27 cellular contexts compared by ENCODE assay signal in genomic region chr19:2417881-2418406, GRCh38. TPM values are rescaled to one million over a fixed set of nuclear protein-coding genes. Genes with fewer than 3 reads are reported as not detected.
"Had no signal": no experiment of that assay in that cellular context is flagged by ENCODE, and none has a peak within 500 bp of the region (broad histone marks: within the 10 kb centered on the region; RNA-seq: fewer than 3 reads in every experiment).

No MANE protein-coding gene starts in this region.

- H3K4me3 ChIP-seq: colonic mucosa, heart left ventricle, lung, prostate gland, spleen, tibial artery had no signal

- H3K4me1 ChIP-seq: colonic mucosa, parathyroid adenoma, prostate gland, tibial artery had no signal

- H3K27ac Mint-ChIP-seq: endodermal cell; natural killer cell treated with Interleukin-12 subunit alpha and Interleukin-12 subunit beta and Interleukin-15 and Interleukin-18, amount 100 ng/mL, for 72 hours; stimulated activated memory B cell treated with anti-CD40 and anti-IgM and Interleukin-4, amounts not matched to agents 10 μg/mL and 1 μg/mL and 100 μg/mL, for 72 hours; stimulated activated naive CD8-positive, alpha-beta T cell treated with anti-CD3 and anti-CD28 coated beads, Interleukin-15, Interleukin-2, amounts not matched to agents 100 ng/mL and 50 ng/mL, for 24 hours had no signal

- H3K36me3 Mint-ChIP-seq: natural killer cell treated with Interleukin-12 subunit alpha and Interleukin-12 subunit beta and Interleukin-15 and Interleukin-18, amount 100 ng/mL, for 72 hours had no signal

- ATAC-seq: heart left ventricle; left colon; natural killer cell treated with Interleukin-12 subunit alpha and Interleukin-12 subunit beta and Interleukin-15 and Interleukin-18, amount 100 ng/mL, for 72 hours had no signal

- H2AFZ ChIP-seq: parathyroid adenoma had no signal

- DNase-seq: colonic mucosa; effector CD4-positive, alpha-beta T cell; endodermal cell; foreskin melanocyte; heart left ventricle; hippocampal formation; left colon; left ventricle myocardium superior; mesenchymal stem cell; midbrain; occipital lobe; spleen; stimulated activated CD4-positive, alpha-beta T cell treated with anti-CD3 and anti-CD28 coated beads, Interleukin-15, amount 100 ng/mL, for 24 hours; stimulated activated CD4-positive, alpha-beta T cell treated with anti-CD3 and anti-CD28 coated beads, Interleukin-1b, Interleukin-23, amount 100 ng/mL, for 48 hours; stimulated activated CD4-positive, alpha-beta T cell treated with anti-CD3 and anti-CD28 coated beads, Interleukin-4, amount 100 ng/mL, for 24 hours; tibial artery had no signal

- H3K27me3 ChIP-seq: colonic mucosa, heart left ventricle, spleen, tibial artery had no signal

- H3K4me3 Mint-ChIP-seq: endodermal cell; natural killer cell treated with Interleukin-12 subunit alpha and Interleukin-12 subunit beta and Interleukin-15 and Interleukin-18, amount 100 ng/mL, for 72 hours; stimulated activated memory B cell treated with anti-CD40 and anti-IgM and Interleukin-4, amounts not matched to agents 10 μg/mL and 1 μg/mL and 100 μg/mL, for 72 hours; stimulated activated naive CD8-positive, alpha-beta T cell treated with anti-CD3 and anti-CD28 coated beads, Interleukin-15, Interleukin-2, amounts not matched to agents 100 ng/mL and 50 ng/mL, for 24 hours had no signal

- H3K27me3 Mint-ChIP-seq: natural killer cell treated with Interleukin-12 subunit alpha and Interleukin-12 subunit beta and Interleukin-15 and Interleukin-18, amount 100 ng/mL, for 72 hours; stimulated activated memory B cell treated with anti-CD40 and anti-IgM and Interleukin-4, amounts not matched to agents 10 μg/mL and 1 μg/mL and 100 μg/mL, for 72 hours; stimulated activated naive CD8-positive, alpha-beta T cell treated with anti-CD3 and anti-CD28 coated beads, Interleukin-15, Interleukin-2, amounts not matched to agents 100 ng/mL and 50 ng/mL, for 24 hours had no signal

- H3K36me3 ChIP-seq: colonic mucosa, prostate gland had no signal

- H3K9ac ChIP-seq: parathyroid adenoma had no signal

- H3K9me3 ChIP-seq: colonic mucosa, heart left ventricle, prostate gland, tibial artery had no signal

- H3K9me3 Mint-ChIP-seq: endodermal cell; natural killer cell treated with Interleukin-12 subunit alpha and Interleukin-12 subunit beta and Interleukin-15 and Interleukin-18, amount 100 ng/mL, for 72 hours; stimulated activated memory B cell treated with anti-CD40 and anti-IgM and Interleukin-4, amounts not matched to agents 10 μg/mL and 1 μg/mL and 100 μg/mL, for 72 hours; stimulated activated naive CD8-positive, alpha-beta T cell treated with anti-CD3 and anti-CD28 coated beads, Interleukin-15, Interleukin-2, amounts not matched to agents 100 ng/mL and 50 ng/mL, for 24 hours had no signal

- H3K27ac ChIP-seq: colonic mucosa, heart left ventricle, parathyroid adenoma, prostate gland, spleen, tibial artery had no signal

- H3K4me1 Mint-ChIP-seq: endodermal cell; stimulated activated memory B cell treated with anti-CD40 and anti-IgM and Interleukin-4, amounts not matched to agents 10 μg/mL and 1 μg/mL and 100 μg/mL, for 72 hours had no signal

RNA-seq across cellular contexts. Expression of gene TMPRSS9, which starts 57.9 kb away (rescaled TPM):
- total RNA-seq: dermis microvascular lymphatic vessel endothelial cell; endothelial cell of umbilical vein; kidney epithelial cell; left ventricle myocardium superior; natural killer cell treated with Interleukin-12 subunit alpha and Interleukin-12 subunit beta and Interleukin-15 and Interleukin-18, amount 100 ng/mL, for 72 hours; sciatic nerve; ureter had no signal
